Comparison of ENCODE assay signal across 26 cellular contexts in the genomic region with DNA sequence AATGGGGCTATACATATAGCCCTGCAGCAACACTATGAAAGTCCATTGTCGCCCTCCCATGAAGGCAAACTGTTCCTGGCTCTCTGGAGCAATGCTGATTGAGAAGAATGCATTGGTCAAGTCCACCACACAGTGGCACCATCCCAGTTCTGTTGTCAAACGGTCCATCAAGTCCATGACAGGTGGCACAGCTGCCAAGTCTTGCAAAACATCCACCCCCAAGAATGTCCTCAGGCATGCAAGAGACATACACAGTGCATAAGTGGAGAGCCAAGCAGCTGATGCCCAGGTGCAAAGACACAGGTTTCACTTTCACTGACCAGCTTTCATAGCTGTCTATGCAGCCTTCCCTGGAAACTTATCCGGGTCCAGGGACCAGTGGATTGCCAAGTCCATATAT.
"Had no signal": no experiment of that assay in that cellular context is flagged by ENCODE, and none has a peak within 500 bp of the region (broad histone marks: within the 10 kb centered on the region; RNA-seq: fewer than 3 reads in every experiment).

No MANE protein-coding gene starts in this region.

- H3K9me3 ChIP-seq: colonic mucosa had no signal

- H3K4me3 Mint-ChIP-seq: dendritic cell treated with granulocyte-macrophage colony-stimulating factor and Interleukin-4, amounts not matched to agents 40 ng/mL and 50 ng/mL, for 4 days; endodermal cell; memory B cell; naive B cell; natural killer cell treated with Interleukin-12 subunit alpha and Interleukin-12 subunit beta and Interleukin-15 and Interleukin-18, amount 100 ng/mL, for 72 hours; neural crest cell; stimulated activated memory B cell treated with anti-CD40 and anti-IgM and Interleukin-4, amounts not matched to agents 10 μg/mL and 1 μg/mL and 100 μg/mL, for 72 hours had no signal

- H3K27ac Mint-ChIP-seq: dendritic cell treated with granulocyte-macrophage colony-stimulating factor and Interleukin-4, amounts not matched to agents 40 ng/mL and 50 ng/mL, for 4 days; endodermal cell; memory B cell; naive B cell; natural killer cell treated with Interleukin-12 subunit alpha and Interleukin-12 subunit beta and Interleukin-15 and Interleukin-18, amount 100 ng/mL, for 72 hours; progenitor cell of endocrine pancreas; stimulated activated memory B cell treated with anti-CD40 and anti-IgM and Interleukin-4, amounts not matched to agents 10 μg/mL and 1 μg/mL and 100 μg/mL, for 72 hours had no signal

- H3K27me3 Mint-ChIP-seq: dendritic cell treated with granulocyte-macrophage colony-stimulating factor and Interleukin-4, amounts not matched to agents 40 ng/mL and 50 ng/mL, for 4 days; progenitor cell of endocrine pancreas; stimulated activated memory B cell treated with anti-CD40 and anti-IgM and Interleukin-4, amounts not matched to agents 10 μg/mL and 1 μg/mL and 100 μg/mL, for 72 hours had no signal

- H3K27ac ChIP-seq: colonic mucosa, esophagus muscularis mucosa, foreskin keratinocyte, gastroesophageal sphincter, heart left ventricle, hepatocyte, parathyroid adenoma, thoracic aorta, tibial nerve, upper lobe of left lung had no signal

- H3K4me1 Mint-ChIP-seq: endodermal cell, naive B cell, neural crest cell had no signal

- H3K27me3 ChIP-seq: colonic mucosa, esophagus muscularis mucosa, foreskin keratinocyte, gastroesophageal sphincter, heart left ventricle, hepatocyte, tibial nerve, upper lobe of left lung had no signal

- ATAC-seq: foreskin keratinocyte; gastroesophageal sphincter; heart left ventricle; left lobe of liver; natural killer cell treated with Interleukin-12 subunit alpha and Interleukin-12 subunit beta and Interleukin-15 and Interleukin-18, amount 100 ng/mL, for 72 hours; sciatic nerve; stimulated activated memory B cell treated with anti-CD40 and anti-IgM and Interleukin-4, amounts not matched to agents 10 μg/mL and 1 μg/mL and 100 μg/mL, for 72 hours; stimulated activated naive CD8-positive, alpha-beta T cell treated with anti-CD3 and anti-CD28 coated beads, Interleukin-15, Interleukin-2, amounts not matched to agents 100 U/mL and 50 U/mL, for 24 hours had no signal

- DNase-seq: colonic mucosa; effector CD8-positive, alpha-beta T cell; endodermal cell; foreskin keratinocyte; heart left ventricle; kidney; naive B cell; stimulated activated CD4-positive, alpha-beta T cell treated with anti-CD3 and anti-CD28 coated beads, Interleukin-2, amount 100 ng/mL, for 24 hours; stimulated activated CD4-positive, alpha-beta T cell treated with anti-CD3 and anti-CD28 coated beads, Interleukin-4, amount 100 ng/mL, for 24 hours; stimulated activated naive CD8-positive, alpha-beta T cell treated with anti-CD3 and anti-CD28 coated beads, Interleukin-15, Interleukin-2, amounts not matched to agents 100 U/mL and 50 U/mL, for 24 hours; substantia nigra; upper lobe of left lung had no signal
